8 cellular contexts compared by ENCODE assay signal in genomic region chr7:6530626-6531491, GRCh38. TPM values are rescaled to one million over a fixed set of nuclear protein-coding genes. Genes with fewer than 3 reads are reported as not detected.
DNase-seq lines count a peak whose midpoint lies in the region; ATAC-seq and TF ChIP-seq lines count a peak whose summit lies in the region.

No MANE protein-coding gene starts in this region.

- H3K4me1 Mint-ChIP-seq in mesothelial cell of epicardium, result peaks cover 8% of the 10 kb centered on the region
- H3K4me1 Mint-ChIP-seq in stimulated activated effector memory CD8-positive, alpha-beta T cell treated with anti-CD3 and anti-CD28 coated beads, Interleukin-12 subunit alpha, Interleukin-12 subunit beta, amount 100 ng/mL, for 72 hours, result peaks cover 42% of the 10 kb centered on the region

- TF ChIP-seq CTCF in ascending aorta (IDR thresholded peaks at IDR 0.05) (no peak), mesothelial cell of epicardium (IDR thresholded peaks at IDR 0.05; ENCODE audit: unreplicated experiment) (no peak)

- H3K4me3 ChIP-seq in SJSA1 (peak overlapping the region; percentile 13; the same call in 1 of the 2 replicates), ascending aorta (peak overlapping the region; percentile 34 to 35)

- DNase-seq in NCI-H1694 (lab: John Stamatoyannopoulos, UW) (peak; percentile 3), NCI-H1694 treated with DMSO at 0.1 percent for 48 hours (lab: John Stamatoyannopoulos, UW) (no peak), SJSA1 (ENCODE audit: low read depth in 1 of 2, low spot score in 2 of 2) (no peak), ascending aorta (ENCODE audit: low spot score in 2 of 2) (no peak), mesothelial cell of epicardium (ENCODE audit: low spot score in 2 of 2, unreplicated experiment in 2 of 2) (no peak)
- peak; percentile 53 to 76 for DNase-seq in stimulated activated effector memory CD8-positive, alpha-beta T cell treated with anti-CD3 and anti-CD28 coated beads, Interleukin-12 subunit alpha, Interleukin-12 subunit beta, amount 100 ng/mL, for 72 hours (ENCODE audit: low spot score in 2 of 2)

- H3K36me3 ChIP-seq in SJSA1, result no peaks in the 10 kb centered on the region
- H3K36me3 ChIP-seq in ascending aorta, result no peaks in the 10 kb centered on the region

- H3K4me3 Mint-ChIP-seq in mesothelial cell of epicardium, result peak overlapping the region; percentile 59
- peak overlapping the region; percentile 77 for H3K4me3 Mint-ChIP-seq in stimulated activated effector memory CD8-positive, alpha-beta T cell treated with anti-CD3 and anti-CD28 coated beads, Interleukin-12 subunit alpha, Interleukin-12 subunit beta, amount 100 ng/mL, for 72 hours

- H3K36me3 Mint-ChIP-seq in mesothelial cell of epicardium, result no peaks in the 10 kb centered on the region
- H3K36me3 Mint-ChIP-seq in stimulated activated effector memory CD8-positive, alpha-beta T cell treated with anti-CD3 and anti-CD28 coated beads, Interleukin-12 subunit alpha, Interleukin-12 subunit beta, amount 100 ng/mL, for 72 hours, result no peaks in the 10 kb centered on the region

- ATAC-seq in stimulated activated effector memory CD8-positive, alpha-beta T cell treated with anti-CD3 and anti-CD28 coated beads, Interleukin-12 subunit alpha, Interleukin-12 subunit beta, amount 100 ng/mL, for 72 hours, result peak; percentile 71
- ATAC-seq in HG02970 (IDR thresholded peaks at IDR 0.05; ENCODE audit: low FRiP score, unreplicated experiment) (no peak), GM19452 (IDR thresholded peaks at IDR 0.05; ENCODE audit: unreplicated experiment) (no peak)

- H3K27ac ChIP-seq in SJSA1, result no peak overlapping the region
- H3K27ac ChIP-seq in ascending aorta, result no peak overlapping the region

- no peaks in the 10 kb centered on the region for H3K9me3 Mint-ChIP-seq in mesothelial cell of epicardium
- no peaks in the 10 kb centered on the region for H3K9me3 Mint-ChIP-seq in stimulated activated effector memory CD8-positive, alpha-beta T cell treated with anti-CD3 and anti-CD28 coated beads, Interleukin-12 subunit alpha, Interleukin-12 subunit beta, amount 100 ng/mL, for 72 hours

- intact Hi-C loops in ascending aorta (cut with DNase I), result no loop called here

- peaks cover 12% of the 10 kb centered on the region for H3K4me1 ChIP-seq in SJSA1 (replicated peaks)
- H3K4me1 ChIP-seq in ascending aorta, result peaks cover 0 to 3% of the 10 kb centered on the region in 2 donors

- no peaks in the 10 kb centered on the region for H3K9me3 ChIP-seq in SJSA1 (replicated peaks)
- H3K9me3 ChIP-seq in ascending aorta, result no peaks in the 10 kb centered on the region

- H3K27me3 ChIP-seq in SJSA1 (replicated peaks) (peaks cover 78% of the 10 kb centered on the region), ascending aorta (peaks cover 8% of the 10 kb centered on the region)

- H3K27me3 Mint-ChIP-seq in mesothelial cell of epicardium (ENCODE audit: low read depth), result peaks cover 92% of the 10 kb centered on the region

- no peak overlapping the region for H3K27ac Mint-ChIP-seq in mesothelial cell of epicardium
- H3K27ac Mint-ChIP-seq in stimulated activated effector memory CD8-positive, alpha-beta T cell treated with anti-CD3 and anti-CD28 coated beads, Interleukin-12 subunit alpha, Interleukin-12 subunit beta, amount 100 ng/mL, for 72 hours, result peak overlapping the region; percentile 70

RNA-seq across cellular contexts. Expression of gene GRID2IP, which starts 20.4 kb away (rescaled TPM):
- not detected in 2 replicates for total RNA-seq in SJSA1 (2014; rRNA removed; shearing (Covaris generic))
- total RNA-seq in ascending aorta (not detected), mesothelial cell of epicardium (1.4 to 1.5 TPM (median 1.5 TPM) in 3 replicates)

RNA-seq across cellular contexts. Expression of gene ZDHHC4, which starts 46.4 kb away (rescaled TPM):
- 37.0 and 45.3 TPM in 2 replicates for total RNA-seq in SJSA1 (2014; rRNA removed; shearing (Covaris generic))
- 5.1 TPM for total RNA-seq in ascending aorta
- 66.9 to 75.3 TPM (median 67.9 TPM) in 3 replicates for total RNA-seq in mesothelial cell of epicardium

RNA-seq across cellular contexts. Expression of gene KDELR2, which starts 46.9 kb away (rescaled TPM):
- total RNA-seq in SJSA1 (2014; rRNA removed; shearing (Covaris generic)), result 200 and 294 TPM in 2 replicates
- 105 TPM for total RNA-seq in ascending aorta
- 125 to 145 TPM (median 144 TPM) in 3 replicates for total RNA-seq in mesothelial cell of epicardium

RNA-seq across cellular contexts. Expression of gene INTS15, which starts 59.0 kb away (rescaled TPM):
- total RNA-seq in SJSA1 (2014; rRNA removed; shearing (Covaris generic)), result 15.6 and 21.1 TPM in 2 replicates
- total RNA-seq in ascending aorta (15.2 TPM), mesothelial cell of epicardium (44.1 to 44.5 TPM (median 44.4 TPM) in 3 replicates)

Comparison
In these comparisons a context has a peak if more than half of its experiments do, and no peak if none do; other contexts are left out.
1. DNase-seq: peak in NCI-H1694 (single experiment) and stimulated activated effector memory CD8-positive, alpha-beta T cell treated with anti-CD3 and anti-CD28 coated beads, Interleukin-12 subunit alpha, Interleukin-12 subunit beta, amount 100 ng/mL, for 72 hours (2 of 2); none in NCI-H1694 treated with DMSO at 0.1 percent for 48 hours (single experiment), SJSA1 (0 of 2), ascending aorta (0 of 2) and mesothelial cell of epicardium (0 of 2).